In genomic region chr5:90546216-90546837, GRCh38 we compare ENCODE assay signal across 27 cellular contexts. TPM values are rescaled to one million over a fixed set of nuclear protein-coding genes. Genes with fewer than 3 reads are reported as not detected.
"Had no signal": no experiment of that assay in that cellular context is flagged by ENCODE, and none has a peak within 500 bp of the region (broad histone marks: within the 10 kb centered on the region; RNA-seq: fewer than 3 reads in every experiment).

No MANE protein-coding gene starts in this region.

- H3K27me3 ChIP-seq: adrenal gland, ascending aorta, right atrium auricular region, upper lobe of left lung had no signal

- H3K4me3 Mint-ChIP-seq: activated T-cell treated with anti-CD3 and anti-CD28 coated beads, Interleukin-2, amount 50 U/mL, for 24 hours; activated T-helper 17 cell treated with anti-CD3 and anti-CD28 coated beads, Interleukin-2, amount 50 U/mL, for 72 hours; dendritic cell treated with granulocyte-macrophage colony-stimulating factor and Interleukin-4, amounts not matched to agents 40 ng/mL and 50 ng/mL, for 4 days; natural killer cell; WTC11 had no signal

- H3K36me3 Mint-ChIP-seq: activated naive CD4-positive, alpha-beta T cell treated with anti-CD3 and anti-CD28 coated beads, Interleukin-2, amount 50 U/mL, for 72 hours; natural killer cell; WTC11 had no signal

- H3K4me1 ChIP-seq: adrenal gland, ascending aorta, gastroesophageal sphincter, psoas muscle, right atrium auricular region had no signal

- H3K9me3 Mint-ChIP-seq: activated naive CD4-positive, alpha-beta T cell treated with anti-CD3 and anti-CD28 coated beads, Interleukin-2, amount 50 U/mL, for 72 hours; activated T-cell treated with anti-CD3 and anti-CD28 coated beads, Interleukin-2, amount 50 U/mL, for 24 hours; activated T-helper 17 cell treated with anti-CD3 and anti-CD28 coated beads, Interleukin-2, amount 50 U/mL, for 72 hours; dendritic cell treated with granulocyte-macrophage colony-stimulating factor and Interleukin-4, amounts not matched to agents 40 ng/mL and 50 ng/mL, for 4 days; natural killer cell had no signal

- H3K36me3 ChIP-seq: adrenal gland, ascending aorta, brain microvascular endothelial cell, gastroesophageal sphincter, pancreas, right atrium auricular region, upper lobe of left lung had no signal

- DNase-seq: activated CD4-positive, alpha-beta T cell treated with anti-CD3 and anti-CD28 coated beads, Interleukin-2, amount 50 U/mL, for 4 hours; activated CD8-positive, alpha-beta memory T cell treated with anti-CD3 and anti-CD28 coated beads for 24 hours; activated CD8-positive, alpha-beta memory T cell treated with anti-CD3 and anti-CD28 coated beads, Interleukin-2, amount 50 U/mL, for 4 hours; activated T-cell treated with anti-CD3 and anti-CD28 coated beads, Interleukin-2, amount 50 U/mL, for 24 hours; adrenal gland; brain microvascular endothelial cell; caudate nucleus; effector CD4-positive, alpha-beta T cell; hypothalamus; left ventricle myocardium superior; mammary epithelial cell; midbrain; natural killer cell; pancreas; psoas muscle; stimulated activated CD4-positive, alpha-beta T cell treated with anti-CD3 and anti-CD28 coated beads, Interleukin-4, amount 100 ng/mL, for 24 hours; stimulated activated naive CD8-positive, alpha-beta T cell treated with anti-CD3 and anti-CD28 coated beads, Interleukin-15, Interleukin-2, amounts not matched to agents 100 U/mL and 50 U/mL, for 24 hours; T1000; upper lobe of left lung had no signal

- H3K4me1 Mint-ChIP-seq: activated T-helper 17 cell treated with anti-CD3 and anti-CD28 coated beads, Interleukin-2, amount 50 U/mL, for 72 hours; natural killer cell had no signal

- ATAC-seq: activated naive CD4-positive, alpha-beta T cell treated with anti-CD3 and anti-CD28 coated beads, Interleukin-2, amount 50 U/mL, for 72 hours; activated T-helper 17 cell treated with anti-CD3 and anti-CD28 coated beads, Interleukin-2, amount 50 U/mL, for 72 hours; gastroesophageal sphincter; left ventricle myocardium superior; natural killer cell; pancreas; psoas muscle; stimulated activated naive CD8-positive, alpha-beta T cell treated with anti-CD3 and anti-CD28 coated beads, Interleukin-15, Interleukin-2, amounts not matched to agents 100 U/mL and 50 U/mL, for 24 hours; WTC11 had no signal

- H3K27ac Mint-ChIP-seq: activated naive CD4-positive, alpha-beta T cell treated with anti-CD3 and anti-CD28 coated beads, Interleukin-2, amount 50 U/mL, for 72 hours; activated T-cell treated with anti-CD3 and anti-CD28 coated beads, Interleukin-2, amount 50 U/mL, for 24 hours; activated T-helper 17 cell treated with anti-CD3 and anti-CD28 coated beads, Interleukin-2, amount 50 U/mL, for 72 hours; dendritic cell treated with granulocyte-macrophage colony-stimulating factor and Interleukin-4, amounts not matched to agents 40 ng/mL and 50 ng/mL, for 4 days; natural killer cell; WTC11 had no signal

- H3K27ac ChIP-seq: adrenal gland, ascending aorta, brain microvascular endothelial cell, gastroesophageal sphincter, pancreas, psoas muscle, right atrium auricular region had no signal

- H3K9me3 ChIP-seq: adrenal gland, ascending aorta, gastroesophageal sphincter, pancreas, psoas muscle, right atrium auricular region, upper lobe of left lung had no signal

- H3K4me3 ChIP-seq: adrenal gland, ascending aorta, gastroesophageal sphincter, pancreas, psoas muscle, right atrium auricular region, upper lobe of left lung had no signal

RNA-seq across cellular contexts. Expression of gene ADGRV1, which starts 12.3 kb away (rescaled TPM):
- total RNA-seq: left ventricle myocardium superior, subcutaneous adipose tissue had no signal
